ENCODE assay signal across 27 cellular contexts in the genomic region with DNA sequence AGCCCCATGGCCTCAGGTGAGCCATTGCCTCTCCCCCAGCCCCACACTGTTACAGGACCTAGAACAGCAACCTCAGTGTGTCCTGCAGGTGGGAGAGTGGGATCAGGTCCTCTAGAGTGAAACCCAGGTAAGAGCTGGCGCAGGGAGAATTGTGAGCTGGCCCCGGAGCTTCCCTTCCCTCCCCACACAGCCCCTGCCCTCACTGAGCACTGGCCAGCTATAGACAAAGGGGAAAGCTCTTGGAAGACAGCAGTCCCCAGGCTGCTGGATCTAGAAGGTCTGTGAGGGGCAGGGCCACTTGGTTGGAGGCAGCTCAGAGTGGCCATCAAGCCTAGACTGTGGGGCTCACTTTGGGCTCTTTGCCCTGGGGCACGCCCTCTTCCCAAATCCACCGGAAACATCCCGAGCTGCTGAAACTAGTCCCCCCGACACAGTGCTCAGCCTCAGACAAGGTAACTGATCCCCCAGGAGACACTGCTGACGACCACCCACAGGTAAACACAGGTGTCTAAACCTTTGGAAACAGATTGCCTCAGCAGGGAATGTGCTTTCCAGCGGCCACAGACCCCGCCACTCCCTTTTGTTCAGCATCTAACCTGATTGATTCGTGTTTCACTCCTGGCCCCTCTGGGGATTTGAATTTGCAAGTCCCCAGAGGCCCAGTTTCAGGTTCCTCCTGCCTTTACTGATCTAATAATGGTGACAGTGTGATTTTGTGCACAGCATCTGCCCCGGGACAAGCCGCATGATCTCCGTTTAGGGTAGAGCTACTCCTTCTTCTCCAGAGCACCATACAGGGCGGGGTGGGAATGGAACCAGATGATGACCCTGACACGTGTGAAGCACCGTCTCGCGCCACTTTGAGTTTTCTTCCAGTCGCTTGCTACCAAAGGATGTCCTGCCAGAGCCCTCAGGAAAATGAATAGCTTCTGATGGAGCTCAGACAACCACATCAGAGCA. TPM values are rescaled to one million over a fixed set of nuclear protein-coding genes. Genes with fewer than 3 reads are reported as not detected.
DNase-seq lines count a peak whose midpoint lies in the region; ATAC-seq and TF ChIP-seq lines count a peak whose summit lies in the region.
"Had no signal": no experiment of that assay in that cellular context is flagged by ENCODE, and none has a peak within 500 bp of the region (broad histone marks: within the 10 kb centered on the region; RNA-seq: fewer than 3 reads in every experiment).

No MANE protein-coding gene starts in this region.

- H2BK5ac ChIP-seq in trophoblast cell (ENCODE audit: low read depth, low read length, poor library complexity): no peak overlapping the region

- H3K4me2 ChIP-seq in Karpas-422 (ENCODE audit: low read depth, low read length, poor library complexity, severe bottlenecking): peak overlapping the region; percentile 68
- no peak overlapping the region for H3K4me2 ChIP-seq in trophoblast cell (ENCODE audit: low read length)
- H3K4me2 ChIP-seq: PC-9 had no signal

- no peak overlapping the region for H4K8ac ChIP-seq in trophoblast cell (ENCODE audit: low read depth, low read length)

- H3K18ac ChIP-seq in trophoblast cell (ENCODE audit: low read length): no peak overlapping the region

- TF ChIP-seq CTCF in CD14-positive monocyte (IDR thresholded peaks at IDR 0.05) (no peak), esophagus muscularis mucosa (IDR thresholded peaks at IDR 0.05) (no peak)

- no peaks in the 10 kb centered on the region for H3K79me1 ChIP-seq in trophoblast cell (ENCODE audit: low read length)

- no peak for ATAC-seq in GM21367 (IDR thresholded peaks at IDR 0.05; ENCODE audit: unreplicated experiment)
- ATAC-seq: body of pancreas; stimulated activated naive CD8-positive, alpha-beta T cell treated with anti-CD3 and anti-CD28 coated beads, Interleukin-15, Interleukin-2, amounts not matched to agents 100 U/mL and 50 U/mL, for 24 hours had no signal

- no peaks in the 10 kb centered on the region for H4K20me1 ChIP-seq in Karpas-422 (ENCODE audit: insufficient read depth, low read depth, low read length)

- intact Hi-C loops in CD14-positive monocyte (cut with micrococcal nuclease): no loop called here
- intact Hi-C loops in esophagus muscularis mucosa (cut with DNase I): no loop called here

- no peak for TF ChIP-seq POLR2A in esophagus muscularis mucosa (IDR thresholded peaks at IDR 0.05; ENCODE audit: low read depth)

- DNase-seq in CD14-positive monocyte (ENCODE audit: low spot score) (peak; percentile 28), Karpas-422 (peak; percentile 91), esophagus muscularis mucosa (ENCODE audit: extremely low spot score) (peak; percentile 62), trophoblast cell (no peak), HAP-1 (ENCODE audit: low spot score in 2 of 2) (no peak)
- no peak for DNase-seq in activated T-cell treated with anti-CD3 and anti-CD28 coated beads, Interleukin-2, amount 50 U/mL, for 48 hours
- DNase-seq: activated naive CD4-positive, alpha-beta T cell treated with anti-CD3 and anti-CD28 coated beads for 36 hours; body of pancreas; C1 segment of cervical spinal cord; COR-L47; DMS53; NCI-H1105; NCI-H187; NCI-H524; PC-9; right cardiac atrium; Right ventricle myocardium superior; spleen; stimulated activated CD4-positive, alpha-beta T cell treated with anti-CD3 and anti-CD28 coated beads, Interleukin-2, amount 100 ng/mL, for 24 hours; stimulated activated naive CD8-positive, alpha-beta T cell treated with anti-CD3 and anti-CD28 coated beads, Interleukin-15, Interleukin-2, amounts not matched to agents 100 U/mL and 50 U/mL, for 24 hours; T-helper 2 cell had no signal

- no peak overlapping the region for H2BK12ac ChIP-seq in trophoblast cell (ENCODE audit: low read length)

- in situ Hi-C loops in HAP-1 (cut with MboI; ENCODE audit: low sequenced_read_pairs): no loop called here

- H3K23ac ChIP-seq in trophoblast cell (ENCODE audit: low read length): no peak overlapping the region

- no peaks in the 10 kb centered on the region for H3K4me1 Mint-ChIP-seq in CD14-positive monocyte
- H3K4me1 Mint-ChIP-seq: neural crest cell had no signal

- no peak overlapping the region for H3K4me3 Mint-ChIP-seq in CD14-positive monocyte
- H3K4me3 Mint-ChIP-seq: activated naive CD4-positive, alpha-beta T cell treated with anti-CD3 and anti-CD28 coated beads for 36 hours; activated T-helper 1 cell treated with anti-CD3 and anti-CD28 coated beads, Interleukin-12 subunit alpha, Interleukin-12 subunit beta, Interleukin-2, Interleukin-4 antibody, amounts not matched to agents 30 ng/mL and 10 ng/mL and 1 ng/mL, durations not matched to agents 14 hours and 24 hours and 36 hours; neural crest cell had no signal

- H3K27me3 ChIP-seq in Karpas-422 (ENCODE audit: low read length) (0 out of 2 replicates have a peak, but pooled peaks cover 4% of the 10 kb centered on the region), esophagus muscularis mucosa (peaks cover 0 to 18% (median 0%) of the 10 kb centered on the region in 4 donors), trophoblast cell (ENCODE audit: insufficient read depth, low read length) (no peaks in the 10 kb centered on the region), HAP-1 (ENCODE audit: low read depth) (no peaks in the 10 kb centered on the region)
- H3K27me3 ChIP-seq: body of pancreas had no signal

- H3K79me2 ChIP-seq in Karpas-422 (ENCODE audit: low read length): no peaks in the 10 kb centered on the region
- H3K79me2 ChIP-seq in trophoblast cell (ENCODE audit: control insufficient read depth, insufficient read depth, low read length, poor library complexity): no peaks in the 10 kb centered on the region
- H3K79me2 ChIP-seq: parathyroid adenoma had no signal

- no peak overlapping the region for H3K14ac ChIP-seq in trophoblast cell (ENCODE audit: low read length)

- no peak overlapping the region for H4K12ac ChIP-seq in trophoblast cell (ENCODE audit: low read depth, low read length)

- H3K36me3 ChIP-seq in Karpas-422 (ENCODE audit: insufficient read depth, low read length) (no peaks in the 10 kb centered on the region), esophagus muscularis mucosa (no peaks in the 10 kb centered on the region), trophoblast cell (ENCODE audit: control insufficient read depth in 1 of 2, insufficient read depth in 2 of 2, low read length in 2 of 2) (no peaks in the 10 kb centered on the region), HAP-1 (replicated peaks) (no peaks in the 10 kb centered on the region)
- H3K36me3 ChIP-seq: spleen had no signal

- H2BK120ac ChIP-seq in trophoblast cell (ENCODE audit: insufficient read depth, low read length, poor library complexity): no peak overlapping the region

- WGBS in esophagus muscularis mucosa: 86% methylated on average over 19 of the region's 19 CpGs
- no CpG with 5 or more reads among the region's 19 CpGs for WGBS in trophoblast cell (ENCODE audit: extremely low coverage, insufficient coverage, insufficient read length)

- no peak overlapping the region for H3K4ac ChIP-seq in trophoblast cell (ENCODE audit: low read depth, low read length)

- H2AK5ac ChIP-seq in trophoblast cell (ENCODE audit: low read length): no peak overlapping the region

- H3K4me3 ChIP-seq in Karpas-422 (ENCODE audit: low read length) (peak overlapping the region; percentile 46), esophagus muscularis mucosa (no peak overlapping the region), trophoblast cell (ENCODE audit: low read depth, low read length) (no peak overlapping the region), HAP-1 (no peak overlapping the region)
- H3K4me3 ChIP-seq: body of pancreas, PC-9, spleen had no signal

- no peaks in the 10 kb centered on the region for H3K36me3 Mint-ChIP-seq in CD14-positive monocyte

- H3K9ac ChIP-seq in Karpas-422 (ENCODE audit: low read length) (peak overlapping the region; percentile 26), trophoblast cell (ENCODE audit: low read length) (peak overlapping the region; percentile 71)
- H3K9ac ChIP-seq: parathyroid adenoma had no signal

- H4K91ac ChIP-seq in trophoblast cell (ENCODE audit: low read depth, low read length): no peak overlapping the region

- peaks cover 5 to 9% (median 7%) of the 10 kb centered on the region in 3 donors for H3K27me3 Mint-ChIP-seq in CD14-positive monocyte (ENCODE audit: low read depth in 3 of 3)

- TF ChIP-seq EP300 in esophagus muscularis mucosa (IDR thresholded peaks at IDR 0.05): no peak

- H3K4me1 ChIP-seq in Karpas-422 (ENCODE audit: low read length) (peaks cover 22% of the 10 kb centered on the region), esophagus muscularis mucosa (no peaks in the 10 kb centered on the region), trophoblast cell (ENCODE audit: control insufficient read depth in 1 of 2, insufficient read depth in 2 of 2, low read length in 2 of 2) (no peaks in the 10 kb centered on the region), HAP-1 (no peaks in the 10 kb centered on the region)
- H3K4me1 ChIP-seq: body of pancreas, parathyroid adenoma, spleen had no signal

- peaks cover 14 to 31% (median 27%) of the 10 kb centered on the region in 7 donors for H3K9me3 Mint-ChIP-seq in CD14-positive monocyte

- H3K9me2 ChIP-seq in Karpas-422 (replicated peaks; ENCODE audit: insufficient read depth, low read length): no peaks in the 10 kb centered on the region

- peak overlapping the region; percentile 7; the same call in 1 of the 2 replicates for H3K27ac ChIP-seq in Karpas-422 (ENCODE audit: low read length)
- no peak overlapping the region for H3K27ac ChIP-seq in esophagus muscularis mucosa (replicated peaks in 1 of 4)
- H3K27ac ChIP-seq in trophoblast cell (ENCODE audit: low read depth, low read length): no peak overlapping the region
- H3K27ac ChIP-seq: body of pancreas, parathyroid adenoma, PC-9, spleen had no signal

- peaks cover 3% of the 10 kb centered on the region; the same call in 1 of the 2 replicates for H3K9me3 ChIP-seq in Karpas-422 (ENCODE audit: low read length)
- H3K9me3 ChIP-seq in esophagus muscularis mucosa: peaks cover 0 to 35% (median 29%) of the 10 kb centered on the region in 4 donors
- peaks cover 13% of the 10 kb centered on the region for H3K9me3 ChIP-seq in trophoblast cell (ENCODE audit: insufficient read depth, low read depth, low read length)
- H3K9me3 ChIP-seq in HAP-1: no peaks in the 10 kb centered on the region

- H2AFZ ChIP-seq in Karpas-422 (ENCODE audit: low read length): no peak overlapping the region
- H2AFZ ChIP-seq in trophoblast cell (ENCODE audit: insufficient read depth, low read length, poor library complexity): no peak overlapping the region
- H2AFZ ChIP-seq: parathyroid adenoma, PC-9 had no signal

- H3K27ac Mint-ChIP-seq in CD14-positive monocyte: no peak overlapping the region
- H3K27ac Mint-ChIP-seq: activated naive CD4-positive, alpha-beta T cell treated with anti-CD3 and anti-CD28 coated beads for 36 hours; activated T-helper 1 cell treated with anti-CD3 and anti-CD28 coated beads, Interleukin-12 subunit alpha, Interleukin-12 subunit beta, Interleukin-2, Interleukin-4 antibody, amounts not matched to agents 30 ng/mL and 10 ng/mL and 1 ng/mL, durations not matched to agents 14 hours and 24 hours and 36 hours had no signal

RNA-seq across cellular contexts. Expression of gene ADAMTS2, which starts 42.2 kb away (rescaled TPM):
- polyA plus RNA-seq in CD14-positive monocyte: under 1 TPM in 1 of 2 donors, not detected in 1; 0.74 TPM
- total RNA-seq in Karpas-422 (2014; rRNA removed; shearing (Covaris generic); ENCODE audit: low replicate concordance): not detected in 2 replicates
- total RNA-seq in esophagus muscularis mucosa: 10 to 100 TPM; 17.8 to 31.8 (median 21.4) TPM
- polyA plus RNA-seq in trophoblast cell (2013): 26.0 and 27.6 TPM in 2 replicates
- total RNA-seq: activated naive CD4-positive, alpha-beta T cell treated with anti-CD3 and anti-CD28 coated beads for 36 hours; activated T-helper 1 cell treated with anti-CD3 and anti-CD28 coated beads, Interleukin-12 subunit alpha, Interleukin-12 subunit beta, Interleukin-2, Interleukin-4 antibody, amounts not matched to agents 30 ng/mL and 10 ng/mL and 1 ng/mL, durations not matched to agents 14 hours and 24 hours and 36 hours; dermis microvascular lymphatic vessel endothelial cell; HT-29; PC-9 had no signal

Comparison
In these comparisons a context has a peak if more than half of its experiments do, and no peak if none do; other contexts are left out.
1. DNase-seq: peak in CD14-positive monocyte (single experiment), Karpas-422 (single experiment) and esophagus muscularis mucosa (single experiment); none in trophoblast cell (0 of 2), activated T-cell treated with anti-CD3 and anti-CD28 coated beads, Interleukin-2, amount 50 U/mL, for 48 hours (0 of 2) and HAP-1 (0 of 2).
2. RNA of gene ADAMTS2, which starts 42.2 kb away (total RNA-seq): 17.8 to 31.8 TPM in esophagus muscularis mucosa; not detected in Karpas-422; every median in the first group is over 10 times any median in the second.